18 cellular contexts compared by ENCODE assay signal in the genomic region with DNA sequence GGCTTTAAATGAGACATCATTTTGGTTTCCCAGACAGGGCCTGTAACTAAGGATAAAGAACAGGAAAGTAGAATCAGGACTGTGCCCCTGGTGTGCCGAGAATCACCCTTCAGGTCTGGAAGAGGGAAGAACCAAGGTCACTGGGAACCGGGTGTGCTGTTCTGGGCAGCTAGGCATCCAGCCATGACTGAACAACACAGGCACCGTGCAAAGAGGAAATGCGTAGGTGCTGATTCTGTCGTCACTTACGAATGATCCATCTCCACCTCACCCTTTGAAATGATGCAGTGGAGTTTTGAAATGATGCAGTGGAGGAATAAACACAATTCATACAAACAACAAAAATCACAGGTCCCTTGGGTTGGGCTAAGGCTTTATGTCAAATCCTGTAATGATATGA.
DNase-seq lines count a peak whose midpoint lies in the region; ATAC-seq and TF ChIP-seq lines count a peak whose summit lies in the region.
"Had no signal": no experiment of that assay in that cellular context is flagged by ENCODE, and none has a peak within 500 bp of the region (broad histone marks: within the 10 kb centered on the region; RNA-seq: fewer than 3 reads in every experiment).

No MANE protein-coding gene starts in this region.

- 75 to 76% methylated on average over 6 of the region's 6 CpGs for WGBS in GM23248 (ENCODE audit: low coverage in 1 of 2, low lambda C conversion rate in 2 of 2, missing lambda C conversion rate in 2 of 2), 2 experiments
- WGBS in smooth muscle cell (ENCODE audit: low lambda C conversion rate): 81% methylated on average over 6 of the region's 6 CpGs

- H3K27me3 ChIP-seq in GM23248 (replicated peaks; ENCODE audit: insufficient read depth): no peaks in the 10 kb centered on the region
- no peaks in the 10 kb centered on the region for H3K27me3 ChIP-seq in smooth muscle cell (ENCODE audit: low read depth)
- H3K27me3 ChIP-seq: body of pancreas had no signal

- H3K9me3 ChIP-seq in GM23248 (ENCODE audit: low read depth): no peaks in the 10 kb centered on the region
- no peaks in the 10 kb centered on the region for H3K9me3 ChIP-seq in smooth muscle cell (replicated peaks; ENCODE audit: low read depth)
- H3K9me3 ChIP-seq: body of pancreas, Caco-2, transverse colon had no signal

- H3K4me1 ChIP-seq in GM23248 (ENCODE audit: insufficient read depth) (peaks cover 23% of the 10 kb centered on the region), smooth muscle cell (ENCODE audit: low read depth) (peaks cover 9% of the 10 kb centered on the region)
- H3K4me1 ChIP-seq: body of pancreas, Caco-2 had no signal

- H3F3A ChIP-seq in GM23248 (ENCODE audit: insufficient read depth): peaks cover 29% of the 10 kb centered on the region
- H3F3A ChIP-seq in smooth muscle cell (ENCODE audit: low read depth): no peaks in the 10 kb centered on the region

- no peaks in the 10 kb centered on the region for H3K9me2 ChIP-seq in GM23248 (ENCODE audit: insufficient read depth)

- peak in 2 of 3 donors; percentile 10 to 19 for DNase-seq in stimulated activated CD4-positive, alpha-beta T cell treated with anti-CD3 and anti-CD28 coated beads, Interleukin-12 subunit alpha, Interleukin-12 subunit beta, amount 100 ng/mL, for 48 hours (ENCODE audit: low read depth in 2 of 3, low spot score in 1 of 3)
- no peak for DNase-seq in stimulated activated CD4-positive, alpha-beta T cell treated with anti-CD3 and anti-CD28 coated beads, Interleukin-4, amount 100 ng/mL, for 1 hour
- DNase-seq in GM23248 (peak; percentile 31), fibroblast of mammary gland (ENCODE audit: low read depth) (peak; percentile 37), smooth muscle cell (lab: John Stamatoyannopoulos, UW; ENCODE audit: unreplicated experiment) (no peak), T-helper 9 cell (no peak)
- no peak for DNase-seq in stimulated activated naive B cell treated with anti-CD40 and anti-IgM and Interleukin-4, amounts not matched to agents 10 μg/mL and 1 μg/mL and 100 μg/mL, for 72 hours
- DNase-seq: activated gamma-delta T cell treated with Interleukin-2 at 50 U/mL for 16 hours, body of pancreas, Caco-2, EL, H9, NCI-H1694 treated with DMSO at 0.1 percent for 48 hours, NCI-H510A, transverse colon had no signal

- H3K27ac ChIP-seq in GM23248: no peak overlapping the region
- no peak overlapping the region for H3K27ac ChIP-seq in smooth muscle cell (ENCODE audit: low read depth)
- H3K27ac ChIP-seq: body of pancreas, transverse colon had no signal

- H3K79me2 ChIP-seq in GM23248 (ENCODE audit: insufficient read depth) (peaks cover 81% of the 10 kb centered on the region), smooth muscle cell (ENCODE audit: low read depth) (peaks cover 82% of the 10 kb centered on the region)

- no peak overlapping the region for H3K4me3 Mint-ChIP-seq in stimulated activated naive B cell treated with anti-CD40 and anti-IgM and Interleukin-4, amounts not matched to agents 10 μg/mL and 1 μg/mL and 100 μg/mL, for 72 hours
- H3K4me3 Mint-ChIP-seq: dendritic cell treated with granulocyte-macrophage colony-stimulating factor and Interleukin-4, amounts not matched to agents 40 ng/mL and 50 ng/mL, for 4 days; H9; nephron had no signal

- no peaks in the 10 kb centered on the region for H3K9me3 Mint-ChIP-seq in stimulated activated naive B cell treated with anti-CD40 and anti-IgM and Interleukin-4, amounts not matched to agents 10 μg/mL and 1 μg/mL and 100 μg/mL, for 72 hours
- H3K9me3 Mint-ChIP-seq: dendritic cell treated with granulocyte-macrophage colony-stimulating factor and Interleukin-4, amounts not matched to agents 40 ng/mL and 50 ng/mL, for 4 days; H9; nephron had no signal

- ATAC-seq in stimulated activated naive B cell treated with anti-CD40 and anti-IgM and Interleukin-4, amounts not matched to agents 10 μg/mL and 1 μg/mL and 100 μg/mL, for 72 hours (replicated peaks): peak; percentile 23 to 54
- ATAC-seq in HG03565 (IDR thresholded peaks at IDR 0.05; ENCODE audit: unreplicated experiment): no peak
- ATAC-seq: body of pancreas had no signal

- TF ChIP-seq CTCF in fibroblast of mammary gland (conservative IDR thresholded peaks at IDR 0.05; ENCODE audit: control insufficient read depth, insufficient read depth, low read depth, low read length): no peak
- TF ChIP-seq CTCF in smooth muscle cell (IDR thresholded peaks at IDR 0.05; ENCODE audit: borderline replicate concordance, insufficient read depth, poor library complexity, severe bottlenecking): no peak

- peaks cover 12 to 48% of the 10 kb centered on the region in 2 donors for H3K27me3 Mint-ChIP-seq in stimulated activated naive B cell treated with anti-CD40 and anti-IgM and Interleukin-4, amounts not matched to agents 10 μg/mL and 1 μg/mL and 100 μg/mL, for 72 hours

- H4K20me1 ChIP-seq in GM23248 (ENCODE audit: insufficient read depth) (no peaks in the 10 kb centered on the region), smooth muscle cell (ENCODE audit: low read depth) (peaks cover 70% of the 10 kb centered on the region)

- H3K27ac Mint-ChIP-seq in stimulated activated naive B cell treated with anti-CD40 and anti-IgM and Interleukin-4, amounts not matched to agents 10 μg/mL and 1 μg/mL and 100 μg/mL, for 72 hours: no peak overlapping the region
- H3K27ac Mint-ChIP-seq: dendritic cell treated with granulocyte-macrophage colony-stimulating factor and Interleukin-4, amounts not matched to agents 40 ng/mL and 50 ng/mL, for 4 days had no signal

- H2AFZ ChIP-seq in GM23248 (no peak overlapping the region), smooth muscle cell (ENCODE audit: low read depth) (no peak overlapping the region)

- no peaks in the 10 kb centered on the region for H3K36me3 Mint-ChIP-seq in stimulated activated naive B cell treated with anti-CD40 and anti-IgM and Interleukin-4, amounts not matched to agents 10 μg/mL and 1 μg/mL and 100 μg/mL, for 72 hours

- H3K4me3 ChIP-seq in GM23248 (no peak overlapping the region), fibroblast of mammary gland (ENCODE audit: control insufficient read depth, low read depth, low read length) (no peak overlapping the region), smooth muscle cell (no peak overlapping the region)
- H3K4me3 ChIP-seq: body of pancreas, transverse colon had no signal

- no peaks in the 10 kb centered on the region for H3K4me1 Mint-ChIP-seq in stimulated activated naive B cell treated with anti-CD40 and anti-IgM and Interleukin-4, amounts not matched to agents 10 μg/mL and 1 μg/mL and 100 μg/mL, for 72 hours

- no peak overlapping the region for H3K4me2 ChIP-seq in GM23248 (ENCODE audit: unreplicated experiment)
- no peak overlapping the region for H3K4me2 ChIP-seq in smooth muscle cell

- peaks cover 15% of the 10 kb centered on the region for H3K36me3 ChIP-seq in GM23248 (ENCODE audit: low read depth)
- no peaks in the 10 kb centered on the region for H3K36me3 ChIP-seq in smooth muscle cell (ENCODE audit: low read depth)
- H3K36me3 ChIP-seq: transverse colon had no signal

- in situ Hi-C loops in GM23248 (cut with MboI): no loop called here

- H3K9ac ChIP-seq in GM23248: no peak overlapping the region
- H3K9ac ChIP-seq in smooth muscle cell (ENCODE audit: low read depth): no peak overlapping the region

Comparison
In these comparisons a context has a peak if more than half of its experiments do, and no peak if none do; other contexts are left out.
1. DNase-seq: peak in stimulated activated CD4-positive, alpha-beta T cell treated with anti-CD3 and anti-CD28 coated beads, Interleukin-12 subunit alpha, Interleukin-12 subunit beta, amount 100 ng/mL, for 48 hours (2 of 3), GM23248 (single experiment) and fibroblast of mammary gland (single experiment); none in stimulated activated CD4-positive, alpha-beta T cell treated with anti-CD3 and anti-CD28 coated beads, Interleukin-4, amount 100 ng/mL, for 1 hour (single experiment), stimulated activated naive B cell treated with anti-CD40 and anti-IgM and Interleukin-4, amounts not matched to agents 10 μg/mL and 1 μg/mL and 100 μg/mL, for 72 hours (single experiment), smooth muscle cell (single experiment) and T-helper 9 cell (single experiment).